In the genomic region with DNA sequence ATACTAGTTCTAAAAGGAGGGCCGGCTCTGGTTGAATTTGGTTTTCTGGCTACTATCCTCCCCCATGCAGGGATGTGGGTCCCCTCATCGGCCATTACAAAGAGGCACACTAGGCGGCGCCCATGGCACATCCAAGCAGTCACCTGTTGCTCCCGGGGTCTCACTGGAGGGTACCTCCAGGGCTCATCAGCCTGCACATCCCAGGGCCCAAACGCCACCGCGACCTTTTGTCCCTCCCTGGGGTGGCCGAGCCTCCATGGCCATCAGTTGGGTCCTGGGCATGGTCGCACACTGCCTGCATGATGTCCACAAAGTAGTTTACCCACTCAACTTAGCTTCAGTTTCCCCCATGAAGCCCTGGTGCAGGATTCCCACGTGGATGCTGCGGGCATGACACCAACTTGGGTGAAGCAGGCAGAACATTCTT, we compare ENCODE assay signal across 8 cellular contexts. TPM values are rescaled to one million over a fixed set of nuclear protein-coding genes. Genes with fewer than 3 reads are reported as not detected.
A peak's percentile ranks its signal among the peaks of the same experiment; 100 is the strongest.
DNase-seq lines count a peak whose midpoint lies in the region; ATAC-seq and TF ChIP-seq lines count a peak whose summit lies in the region.

No MANE protein-coding gene starts in this region.

- TF ChIP-seq CTCF in AG10803 (conservative IDR thresholded peaks at IDR 0.05; ENCODE audit: low read length) = peak; percentile 64
- TF ChIP-seq CTCF in GM23338 (conservative IDR thresholded peaks at IDR 0.05; ENCODE audit: low read depth in 2 of 2) = peak; percentile 75 to 95
- TF ChIP-seq CTCF in dorsolateral prefrontal cortex (IDR thresholded peaks at IDR 0.05 in 54 of 56, conservative IDR thresholded peaks at IDR 0.05 in 2 of 56; ENCODE audit: low read depth in 1 of 56, partially characterized antibody in 56 of 56) = peak in 55 of 56 donors; percentile 28 to 90 (median 71)

- no peaks in the 10 kb centered on the region for H3K9me3 ChIP-seq in mesenchymal stem cell (ENCODE audit: control insufficient read depth, low read length)

- H2AFZ ChIP-seq in GM23338 = no peak overlapping the region
- H2AFZ ChIP-seq in mesenchymal stem cell (ENCODE audit: low read depth, low read length) = no peak overlapping the region

- H3F3A ChIP-seq in GM23338 (replicated peaks; ENCODE audit: low read depth) = no peaks in the 10 kb centered on the region

- no peak overlapping the region for H3K4me3 Mint-ChIP-seq in GM23338

- no peaks in the 10 kb centered on the region for H3K79me1 ChIP-seq in mesenchymal stem cell (replicated peaks; ENCODE audit: low read length, poor library complexity, severe bottlenecking)

- H3K9ac ChIP-seq in mesenchymal stem cell (ENCODE audit: low read length) = no peak overlapping the region

- H3K4me1 Mint-ChIP-seq in GM23338 = no peaks in the 10 kb centered on the region; the same call in 2 of the 3 replicates

- no peaks in the 10 kb centered on the region for H3K79me2 ChIP-seq in GM23338 (replicated peaks; ENCODE audit: insufficient read depth)

- peaks cover 4% of the 10 kb centered on the region for H3K27me3 Mint-ChIP-seq in GM23338 (ENCODE audit: insufficient read depth, low read depth, poor library complexity)

- no peaks in the 10 kb centered on the region for H3K9me3 Mint-ChIP-seq in GM23338

- H3K9me2 ChIP-seq in GM23338 (ENCODE audit: insufficient read depth) = no peaks in the 10 kb centered on the region

- no peak overlapping the region for H3K27ac ChIP-seq in GM23338 (ENCODE audit: low read depth)
- H3K27ac ChIP-seq in dorsolateral prefrontal cortex = peak overlapping the region in 1 of 59 donors; percentile 43
- no peak overlapping the region for H3K27ac ChIP-seq in mesenchymal stem cell (ENCODE audit: low read length, poor library complexity, severe bottlenecking)

- no peak overlapping the region for H3K18ac ChIP-seq in mesenchymal stem cell (ENCODE audit: low read depth in 1 of 2, low read length in 2 of 2)

- H3K36me3 ChIP-seq in GM23338 (ENCODE audit: insufficient read depth) (no peaks in the 10 kb centered on the region), mesenchymal stem cell (ENCODE audit: control insufficient read depth in 1 of 2, insufficient read depth in 2 of 2, low read depth in 1 of 2, low read length in 2 of 2) (peaks cover 4 to 15% of the 10 kb centered on the region in 2 experiments)

- no peak overlapping the region for H4K91ac ChIP-seq in mesenchymal stem cell (ENCODE audit: low read length)

- H3K23ac ChIP-seq in mesenchymal stem cell (ENCODE audit: low read length in 2 of 2) = no peak overlapping the region

- no peak overlapping the region for H3K4ac ChIP-seq in mesenchymal stem cell (ENCODE audit: low read depth in 1 of 2, low read length in 2 of 2)

- no peak overlapping the region for H3K27ac Mint-ChIP-seq in GM23338

- intact Hi-C loops in dorsolateral prefrontal cortex (cut with DNase I) = loop anchor here in 1 of 2 donors (5.0 kb wide), 1 partner anchor 65 kb away; no protein-coding TSS in a partner anchor

- H4K8ac ChIP-seq in mesenchymal stem cell (ENCODE audit: low read length) = no peak overlapping the region

- H2BK12ac ChIP-seq in mesenchymal stem cell (ENCODE audit: low read length in 2 of 2) = no peak overlapping the region

- H3K4me1 ChIP-seq in GM23338 (ENCODE audit: insufficient read depth) (no peaks in the 10 kb centered on the region), mesenchymal stem cell (ENCODE audit: control insufficient read depth, insufficient read depth, low read depth, low read length) (peaks cover 3% of the 10 kb centered on the region)

- H3K36me3 Mint-ChIP-seq in GM23338 (ENCODE audit: low read depth) = peaks cover 5% of the 10 kb centered on the region

- ATAC-seq in GM23338 = peak; percentile 96
- no peak for ATAC-seq in GM19467 (IDR thresholded peaks at IDR 0.05; ENCODE audit: unreplicated experiment)
- ATAC-seq in HG03354 (IDR thresholded peaks at IDR 0.05; ENCODE audit: poor library complexity, severe bottlenecking, unreplicated experiment) = no peak

- no peak overlapping the region for H2BK15ac ChIP-seq in mesenchymal stem cell (ENCODE audit: low read depth, poor library complexity, severe bottlenecking)

- peaks cover 3% of the 10 kb centered on the region; the same call in 1 of the 2 replicates for H4K20me1 ChIP-seq in GM23338 (replicated peaks; ENCODE audit: insufficient read depth)

- H3K4me3 ChIP-seq in AG10803 (ENCODE audit: low read length) (no peak overlapping the region), GM23338 (no peak overlapping the region), dorsolateral prefrontal cortex (peak overlapping the region in 1 of 59 donors; percentile 8), mesenchymal stem cell (ENCODE audit: insufficient read depth in 1 of 2, low read depth in 1 of 2, low read length in 2 of 2) (no peak overlapping the region)

- H3K4me2 ChIP-seq in GM23338 (no peak overlapping the region), mesenchymal stem cell (ENCODE audit: low read length, poor library complexity, severe bottlenecking) (no peak overlapping the region)

- WGBS in mesenchymal stem cell = 17% methylated on average over 11 of the region's 12 CpGs

- H2AK5ac ChIP-seq in mesenchymal stem cell (ENCODE audit: low read length, severe bottlenecking) = no peak overlapping the region

- no peak overlapping the region for H2BK120ac ChIP-seq in mesenchymal stem cell (ENCODE audit: low read depth, low read length)

- H3K27me3 ChIP-seq in GM23338 (ENCODE audit: insufficient read depth) = no peaks in the 10 kb centered on the region
- H3K27me3 ChIP-seq in dorsolateral prefrontal cortex = no peaks in the 10 kb centered on the region
- peaks cover 0 to 23% of the 10 kb centered on the region in 2 experiments for H3K27me3 ChIP-seq in mesenchymal stem cell (ENCODE audit: control insufficient read depth in 1 of 2, insufficient read depth in 1 of 2, low read length in 2 of 2)

- H3K14ac ChIP-seq in mesenchymal stem cell (ENCODE audit: low read length in 2 of 2) = no peak overlapping the region

- DNase-seq in AG10803 (ENCODE audit: low read depth) (no peak), GM23338 (ENCODE audit: low spot score) (peak; percentile 89), SK-N-DZ (ENCODE audit: low spot score) (peak; percentile 28), dorsolateral prefrontal cortex (peak in 6 of 10 donors; percentile 41 to 73 (median 56)), mesenchymal stem cell (peak; percentile 35), epidermal melanocyte (ENCODE audit: insufficient read length, low spot score) (no peak)

- H2BK5ac ChIP-seq in mesenchymal stem cell (ENCODE audit: low read depth, low read length, poor library complexity, severe bottlenecking) = no peak overlapping the region

TF ChIP-seq in GM23338, 12 proteins besides CTCF, POLR2A, EP300 and RAD21 (continues in another document):
- TF ChIP-seq, protein P1, sequence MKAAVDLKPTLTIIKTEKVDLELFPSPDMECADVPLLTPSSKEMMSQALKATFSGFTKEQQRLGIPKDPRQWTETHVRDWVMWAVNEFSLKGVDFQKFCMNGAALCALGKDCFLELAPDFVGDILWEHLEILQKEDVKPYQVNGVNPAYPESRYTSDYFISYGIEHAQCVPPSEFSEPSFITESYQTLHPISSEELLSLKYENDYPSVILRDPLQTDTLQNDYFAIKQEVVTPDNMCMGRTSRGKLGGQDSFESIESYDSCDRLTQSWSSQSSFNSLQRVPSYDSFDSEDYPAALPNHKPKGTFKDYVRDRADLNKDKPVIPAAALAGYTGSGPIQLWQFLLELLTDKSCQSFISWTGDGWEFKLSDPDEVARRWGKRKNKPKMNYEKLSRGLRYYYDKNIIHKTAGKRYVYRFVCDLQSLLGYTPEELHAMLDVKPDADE (IDR thresholded peaks at IDR 0.05) = no peak
- TF ChIP-seq JUNB (IDR thresholded peaks at IDR 0.05; ENCODE audit: unreplicated experiment) = no peak
- TF ChIP-seq POLR2AphosphoS5 (IDR thresholded peaks at IDR 0.05; ENCODE audit: low read depth) = no peak
- no peak for TF ChIP-seq EZH2 (IDR thresholded peaks at IDR 0.05; ENCODE audit: low read depth, unreplicated experiment)
- no peak for TF ChIP-seq STAT1 (IDR thresholded peaks at IDR 0.05; ENCODE audit: unreplicated experiment)

RNA-seq across cellular contexts. Expression of a gene that starts 28.3 kb away (rescaled TPM):
- total RNA-seq in GM23338 (2014; rRNA removed; shearing (Covaris generic)) = 40.5 and 41.6 TPM in 2 replicates
- 18.6 and 24.1 TPM in 2 replicates for polyA plus RNA-seq in GM23338 (2016; fragmentation: Nextera tagmentation; extraction: Ambion mirVana)
- 21.2 and 24.0 TPM in 2 replicates for polyA plus RNA-seq in SK-N-DZ (2014; cell fraction: cytosol; rRNA removed)
- 21.9 and 30.6 TPM in 2 replicates for polyA plus RNA-seq in SK-N-DZ (2014; cell fraction: nucleus; rRNA removed)
- total RNA-seq in dorsolateral prefrontal cortex = 100 to 1,000 TPM; 101 to 276 (median 201) TPM
- polyA plus RNA-seq in mesenchymal stem cell (2013, experiment 1 of 2) = 17.7 TPM
- polyA plus RNA-seq in mesenchymal stem cell (2013, experiment 2 of 2) = 19.5 TPM

RNA-seq across cellular contexts. Expression of a gene that starts 46.2 kb away (rescaled TPM):
- 62.6 and 64.4 TPM in 2 replicates for total RNA-seq in GM23338 (2014; rRNA removed; shearing (Covaris generic))
- 56.6 and 59.5 TPM in 2 replicates for polyA plus RNA-seq in GM23338 (2016; fragmentation: Nextera tagmentation; extraction: Ambion mirVana)
- polyA plus RNA-seq in SK-N-DZ (2014; cell fraction: cytosol; rRNA removed) = 47.9 and 55.2 TPM in 2 replicates
- polyA plus RNA-seq in SK-N-DZ (2014; cell fraction: nucleus; rRNA removed) = 21.6 and 26.8 TPM in 2 replicates
- 10 to 100 TPM in 62 of 120 experiments, 1 to 10 TPM in 58; 4.3 to 20.5 (median 10.0) TPM for total RNA-seq in dorsolateral prefrontal cortex
- polyA plus RNA-seq in mesenchymal stem cell (2013, experiment 1 of 2) = 23.7 TPM
- polyA plus RNA-seq in mesenchymal stem cell (2013, experiment 2 of 2) = 21.9 TPM

RNA-seq across cellular contexts. Expression of a gene that starts 56.9 kb away (rescaled TPM):
- total RNA-seq in GM23338 (2014; rRNA removed; shearing (Covaris generic)) = 7.3 and 10.0 TPM in 2 replicates
- polyA plus RNA-seq in GM23338 (2016; fragmentation: Nextera tagmentation; extraction: Ambion mirVana) = 1.9 TPM in 2 replicates
- polyA plus RNA-seq in SK-N-DZ (2014; cell fraction: cytosol; rRNA removed) = 0.08 and 0.20 TPM in 2 replicates
- polyA plus RNA-seq in SK-N-DZ (2014; cell fraction: nucleus; rRNA removed) = 0.12 and 0.20 TPM in 2 replicates
- total RNA-seq in dorsolateral prefrontal cortex = 100 to 1,000 TPM in 47 of 120 experiments, 10 to 100 TPM in 73; 48.0 to 276 (median 94.0) TPM
- polyA plus RNA-seq in mesenchymal stem cell (2013, experiment 1 of 2) = 0.03 TPM
- not detected for polyA plus RNA-seq in mesenchymal stem cell (2013, experiment 2 of 2)

Comparison
In these comparisons a context has a peak if more than half of its experiments do, and no peak if none do; other contexts are left out.
1. DNase-seq: peak in GM23338 (single experiment), SK-N-DZ (single experiment), dorsolateral prefrontal cortex (6 of 10) and mesenchymal stem cell (single experiment); none in AG10803 (single experiment) and epidermal melanocyte (single experiment).
2. Peak in every context shown above with its lines, with median percentiles within 50 percentile points of each other: CTCF ChIP-seq.